10 cellular contexts compared by ENCODE assay signal in genomic region chr19:46494115-46494935, GRCh38. TPM values are rescaled to one million over a fixed set of nuclear protein-coding genes. Genes with fewer than 3 reads are reported as not detected.
DNase-seq lines count a peak whose midpoint lies in the region; ATAC-seq and TF ChIP-seq lines count a peak whose summit lies in the region.
"Had no signal": no experiment of that assay in that cellular context is flagged by ENCODE, and none has a peak within 500 bp of the region (broad histone marks: within the 10 kb centered on the region; RNA-seq: fewer than 3 reads in every experiment).

No MANE protein-coding gene starts in this region.

- H3K27ac ChIP-seq in mucosa of rectum (ENCODE audit: low read depth in 2 of 2, low read length in 2 of 2) = no peak overlapping the region
- H3K27ac ChIP-seq in tibial nerve = peak overlapping the region in 1 of 4 donors; percentile 76
- H3K27ac ChIP-seq in smooth muscle cell (ENCODE audit: low read depth) = no peak overlapping the region

- H3K36me3 ChIP-seq in mucosa of rectum (ENCODE audit: control insufficient read depth in 2 of 2, insufficient read depth in 2 of 2, low read length in 2 of 2) = no peaks in the 10 kb centered on the region
- H3K36me3 ChIP-seq in tibial nerve = no peaks in the 10 kb centered on the region
- no peaks in the 10 kb centered on the region for H3K36me3 ChIP-seq in smooth muscle cell (ENCODE audit: low read depth)

- H3K4me2 ChIP-seq in smooth muscle cell = no peak overlapping the region

- H3K4me1 Mint-ChIP-seq in activated naive CD4-positive, alpha-beta T cell treated with anti-CD3 and anti-CD28 coated beads, Interleukin-2, amount 50 U/mL, for 24 hours = peaks cover 34% of the 10 kb centered on the region
- peaks cover 21% of the 10 kb centered on the region for H3K4me1 Mint-ChIP-seq in activated naive CD8-positive, alpha-beta T cell treated with anti-CD3 and anti-CD28 coated beads, Interleukin-2, amount 50 U/mL, for 24 hours

- H3K4me1 ChIP-seq in mucosa of rectum (ENCODE audit: control insufficient read depth in 2 of 2, insufficient read depth in 2 of 2, low read length in 2 of 2) (peaks cover 0 to 10% of the 10 kb centered on the region in 2 donors), tibial nerve (peaks cover 0 to 47% (median 12%) of the 10 kb centered on the region in 4 donors), smooth muscle cell (ENCODE audit: low read depth) (peaks cover 15% of the 10 kb centered on the region)

- TF ChIP-seq EP300 in tibial nerve (IDR thresholded peaks at IDR 0.05) = no peak

- ATAC-seq in activated naive CD8-positive, alpha-beta T cell treated with anti-CD3 and anti-CD28 coated beads, Interleukin-2, amount 50 U/mL, for 24 hours = no peak
- no peak for ATAC-seq in SK-N-SH treated with all-trans-retinoic acid at 6 μM for 48 hours

- H3K27me3 ChIP-seq in mucosa of rectum (ENCODE audit: control insufficient read depth in 2 of 2, insufficient read depth in 2 of 2, low read length in 2 of 2) = peaks cover 18 to 23% of the 10 kb centered on the region in 2 donors
- H3K27me3 ChIP-seq in tibial nerve = peaks cover 0 to 60% of the 10 kb centered on the region in 2 donors
- no peaks in the 10 kb centered on the region for H3K27me3 ChIP-seq in smooth muscle cell (ENCODE audit: low read depth)

- H3K4me3 ChIP-seq in mucosa of rectum (ENCODE audit: low read length in 2 of 2) (peak overlapping the region; percentile 16 to 37), tibial nerve (peak overlapping the region in 3 of 4 donors; percentile 22 to 55 (median 46)), smooth muscle cell (no peak overlapping the region)

- DNase-seq in activated naive CD4-positive, alpha-beta T cell treated with anti-CD3 and anti-CD28 coated beads, Interleukin-2, amount 50 U/mL, for 16 hours = no peak
- DNase-seq in activated naive CD8-positive, alpha-beta T cell treated with anti-CD3 and anti-CD28 coated beads, Interleukin-2, amount 50 U/mL, for 24 hours = no peak
- DNase-seq in tibial nerve (ENCODE audit: low spot score in 2 of 2) (no peak), superior temporal gyrus (ENCODE audit: extremely low spot score) (no peak), smooth muscle cell (lab: John Stamatoyannopoulos, UW; ENCODE audit: unreplicated experiment) (no peak)
- DNase-seq: NCI-H1092 treated with DMSO at 0.1 percent for 48 hours had no signal

- H3K9me3 Mint-ChIP-seq in activated naive CD4-positive, alpha-beta T cell treated with anti-CD3 and anti-CD28 coated beads, Interleukin-2, amount 50 U/mL, for 24 hours = no peaks in the 10 kb centered on the region
- H3K9me3 Mint-ChIP-seq in activated naive CD8-positive, alpha-beta T cell treated with anti-CD3 and anti-CD28 coated beads, Interleukin-2, amount 50 U/mL, for 24 hours = no peaks in the 10 kb centered on the region

- no peaks in the 10 kb centered on the region for H3F3A ChIP-seq in smooth muscle cell (ENCODE audit: low read depth)

- H3K4me3 Mint-ChIP-seq in activated naive CD4-positive, alpha-beta T cell treated with anti-CD3 and anti-CD28 coated beads, Interleukin-2, amount 50 U/mL, for 24 hours = peak overlapping the region; percentile 84
- peak overlapping the region; percentile 53 for H3K4me3 Mint-ChIP-seq in activated naive CD8-positive, alpha-beta T cell treated with anti-CD3 and anti-CD28 coated beads, Interleukin-2, amount 50 U/mL, for 24 hours

- no peaks in the 10 kb centered on the region for H3K79me2 ChIP-seq in smooth muscle cell (ENCODE audit: low read depth)

- TF ChIP-seq CTCF in tibial nerve (IDR thresholded peaks at IDR 0.05) (no peak), smooth muscle cell (IDR thresholded peaks at IDR 0.05; ENCODE audit: borderline replicate concordance, insufficient read depth, poor library complexity, severe bottlenecking) (no peak)

- TF ChIP-seq POLR2A in tibial nerve (IDR thresholded peaks at IDR 0.05) = no peak

- H3K27me3 Mint-ChIP-seq in activated naive CD4-positive, alpha-beta T cell treated with anti-CD3 and anti-CD28 coated beads, Interleukin-2, amount 50 U/mL, for 24 hours = peaks cover 24% of the 10 kb centered on the region
- H3K27me3 Mint-ChIP-seq in activated naive CD8-positive, alpha-beta T cell treated with anti-CD3 and anti-CD28 coated beads, Interleukin-2, amount 50 U/mL, for 24 hours = peaks cover 66% of the 10 kb centered on the region

- no peaks in the 10 kb centered on the region for H4K20me1 ChIP-seq in smooth muscle cell (ENCODE audit: low read depth)

- no peaks in the 10 kb centered on the region for H3K36me3 Mint-ChIP-seq in activated naive CD4-positive, alpha-beta T cell treated with anti-CD3 and anti-CD28 coated beads, Interleukin-2, amount 50 U/mL, for 24 hours
- H3K36me3 Mint-ChIP-seq in activated naive CD8-positive, alpha-beta T cell treated with anti-CD3 and anti-CD28 coated beads, Interleukin-2, amount 50 U/mL, for 24 hours (ENCODE audit: low read depth) = no peaks in the 10 kb centered on the region

- H2AFZ ChIP-seq in smooth muscle cell (ENCODE audit: low read depth) = no peak overlapping the region

- H3K27ac Mint-ChIP-seq in activated naive CD4-positive, alpha-beta T cell treated with anti-CD3 and anti-CD28 coated beads, Interleukin-2, amount 50 U/mL, for 24 hours = peak overlapping the region; percentile 79
- H3K27ac Mint-ChIP-seq in activated naive CD8-positive, alpha-beta T cell treated with anti-CD3 and anti-CD28 coated beads, Interleukin-2, amount 50 U/mL, for 24 hours = no peak overlapping the region

- 70% methylated on average over 68 to 69 of the region's 69 CpGs for WGBS in tibial nerve, 2 donors
- WGBS in smooth muscle cell (ENCODE audit: low lambda C conversion rate) = 96% methylated on average over 69 of the region's 69 CpGs

- no peak overlapping the region for H3K9ac ChIP-seq in mucosa of rectum (ENCODE audit: low read depth in 1 of 2, low read length in 2 of 2)
- no peak overlapping the region for H3K9ac ChIP-seq in smooth muscle cell (ENCODE audit: low read depth)

- no peaks in the 10 kb centered on the region for H3K9me3 ChIP-seq in mucosa of rectum (ENCODE audit: control insufficient read depth in 2 of 2, low read length in 2 of 2)
- H3K9me3 ChIP-seq in tibial nerve = no peaks in the 10 kb centered on the region
- H3K9me3 ChIP-seq in smooth muscle cell (replicated peaks; ENCODE audit: low read depth) = no peaks in the 10 kb centered on the region

TF ChIP-seq in SK-N-SH treated with all-trans-retinoic acid at 6 μM for 48 hours, 23 proteins besides CTCF, POLR2A, EP300 and RAD21 (continues in another document):
- TF ChIP-seq RARB (CRISPR knock-in tag; IDR thresholded peaks at IDR 0.05) (no peak), TCF4 (CRISPR knock-in tag; IDR thresholded peaks at IDR 0.05; ENCODE audit: borderline replicate concordance) (no peak), TSHZ2 (CRISPR knock-in tag; IDR thresholded peaks at IDR 0.05) (no peak), ZNF565 (CRISPR knock-in tag; conservative IDR thresholded peaks at IDR 0.05; ENCODE audit: low read depth) (no peak), ZFP3 (CRISPR knock-in tag; IDR thresholded peaks at IDR 0.05) (no peak), POU6F1 (CRISPR knock-in tag; IDR thresholded peaks at IDR 0.05; ENCODE audit: borderline replicate concordance, low read depth) (no peak), GLIS3 (CRISPR knock-in tag; IDR thresholded peaks at IDR 0.05) (no peak), OSR1 (CRISPR knock-in tag; IDR thresholded peaks at IDR 0.05) (no peak)

RNA-seq across cellular contexts. Expression of gene PNMA8B, which starts 1.3 kb away (rescaled TPM):
- total RNA-seq in tibial nerve (1 to 10 TPM; 3.1 to 4.2 (median 3.7) TPM), smooth muscle cell (0.49 and 1.0 TPM in 2 replicates)
- 1.2 TPM in 2 replicates for polyA plus RNA-seq in smooth muscle cell
- total RNA-seq: T-helper 2 cell treated with Interferon-gamma antibody and Interleukin-4, amounts not matched to agents 100 ng/mL and 5 ng/mL, for 36 hours had no signal

RNA-seq across cellular contexts. Expression of gene PNMA8A, which starts 23.0 kb away (rescaled TPM):
- total RNA-seq in tibial nerve = 1 to 10 TPM in 3 of 4 donors, under 1 TPM in 1; 0.90 to 7.4 (median 3.4) TPM
- 6.5 and 16.4 TPM in 2 replicates for total RNA-seq in smooth muscle cell
- 3.6 and 5.9 TPM in 2 replicates for polyA plus RNA-seq in smooth muscle cell
- total RNA-seq: T-helper 2 cell treated with Interferon-gamma antibody and Interleukin-4, amounts not matched to agents 100 ng/mL and 5 ng/mL, for 36 hours had no signal
